Comparison of ENCODE assay signal across 12 cellular contexts in genomic region chr3:69505770-69506407, GRCh38.
DNase-seq lines count a peak whose midpoint lies in the region; ATAC-seq, FAIRE-seq and TF ChIP-seq lines count a peak whose summit lies in the region.
"Had no signal": no experiment of that assay in that cellular context is flagged by ENCODE, and none has a peak within 500 bp of the region (broad histone marks: within the 10 kb centered on the region; RNA-seq: fewer than 3 reads in every experiment).

No MANE protein-coding gene starts in this region.

- H3K27ac Mint-ChIP-seq in endodermal cell, result peak overlapping the region; percentile 24

- H3K4me3 Mint-ChIP-seq in endodermal cell, result no peak overlapping the region

- H3K4me1 ChIP-seq in liver (ENCODE audit: control insufficient read depth in 4 of 4, insufficient read depth in 4 of 4, low read length in 3 of 4) (no peaks in the 10 kb centered on the region), HepG2 (ENCODE audit: insufficient read depth, low read length) (no peaks in the 10 kb centered on the region), endodermal cell (ENCODE audit: control insufficient read depth, insufficient read depth, low read length) (peaks cover 3% of the 10 kb centered on the region), lung (ENCODE audit: control insufficient read depth in 2 of 2, insufficient read depth in 2 of 2, low read length in 2 of 2) (peaks cover 0 to 4% of the 10 kb centered on the region in 2 donors)
- H3K4me1 ChIP-seq in effector memory CD4-positive, alpha-beta T cell (ENCODE audit: control insufficient read depth, insufficient read depth, low read length, poor library complexity, severe bottlenecking), result no peaks in the 10 kb centered on the region

- POLR2A ChIA-PET in HepG2 (lab: Yijun Ruan, JAX), result no interaction called here

- no peak for FAIRE-seq in HepG2 (lab: Jason Lieb, UNC)

- CTCF ChIA-PET in HepG2 (lab: Yijun Ruan, JAX; ENCODE audit: low intra/inter-chr PET ratio, low total read pairs), result no interaction called here

- no peaks in the 10 kb centered on the region for H3K36me3 Mint-ChIP-seq in endodermal cell (ENCODE audit: low read depth)

- H3K4me3 ChIP-seq in liver (ENCODE audit: low read depth in 1 of 3, low read length in 3 of 3) (no peak overlapping the region), HepG2 (replicated peaks in 1 of 3; ENCODE audit: insufficient read depth in 1 of 3, low read depth in 2 of 3, low read length in 3 of 3) (no peak overlapping the region), endodermal cell (ENCODE audit: low read length) (no peak overlapping the region), lung (no peak overlapping the region)
- H3K4me3 ChIP-seq in effector memory CD4-positive, alpha-beta T cell (ENCODE audit: insufficient read depth, low read depth, low read length, poor library complexity, severe bottlenecking), result no peak overlapping the region
- H3K4me3 ChIP-seq: SK-N-MC, thoracic aorta had no signal

- H3K79me2 ChIP-seq in HepG2 (ENCODE audit: insufficient read depth, low read length), result no peaks in the 10 kb centered on the region

- H3K9me3 Mint-ChIP-seq in endodermal cell, result peaks cover 6% of the 10 kb centered on the region

- peaks cover 12% of the 10 kb centered on the region for H3K4me1 Mint-ChIP-seq in endodermal cell

- no peak overlapping the region for H3K4me2 ChIP-seq in HepG2 (ENCODE audit: low read depth, low read length)

- H3K9me3 ChIP-seq in liver (ENCODE audit: control insufficient read depth in 4 of 4, low read length in 3 of 4) (no peaks in the 10 kb centered on the region), HepG2 (ENCODE audit: low read length) (no peaks in the 10 kb centered on the region), endodermal cell (ENCODE audit: control insufficient read depth, low read length) (no peaks in the 10 kb centered on the region), lung (ENCODE audit: control insufficient read depth in 2 of 2, insufficient read depth in 1 of 2, low read length in 1 of 2) (no peaks in the 10 kb centered on the region)
- H3K9me3 ChIP-seq in effector memory CD4-positive, alpha-beta T cell (ENCODE audit: control insufficient read depth, low read length), result no peaks in the 10 kb centered on the region
- H3K9me3 ChIP-seq: thoracic aorta had no signal

- no peak overlapping the region for H3K9ac ChIP-seq in liver (ENCODE audit: low read depth in 1 of 2, low read length in 2 of 2)
- H3K9ac ChIP-seq in HepG2 (ENCODE audit: insufficient read depth, low read depth, low read length), result no peak overlapping the region
- H3K9ac ChIP-seq in endodermal cell (ENCODE audit: extremely low read depth, low read length, poor library complexity, severe bottlenecking), result no peak overlapping the region

- DNase-seq in HepG2 (ENCODE audit: low spot score) (no peak), endodermal cell (peak; percentile 67), lung (ENCODE audit: low spot score) (no peak), germinal center (ENCODE audit: low spot score) (no peak)
- no peak for DNase-seq in effector memory CD4-positive, alpha-beta T cell
- DNase-seq: activated gamma-delta T cell treated with Interleukin-2 at 50 U/mL for 16 hours, NCI-H69 had no signal

- no peaks in the 10 kb centered on the region for H3K27me3 ChIP-seq in liver (ENCODE audit: control insufficient read depth in 4 of 4, insufficient read depth in 4 of 4, low read length in 3 of 4)
- no peaks in the 10 kb centered on the region for H3K27me3 ChIP-seq in HepG2 (ENCODE audit: control insufficient read depth in 1 of 2, insufficient read depth in 2 of 2, low read length in 2 of 2)
- H3K27me3 ChIP-seq in endodermal cell (ENCODE audit: control insufficient read depth, insufficient read depth, low read length, poor library complexity, severe bottlenecking), result peaks cover 83% of the 10 kb centered on the region
- H3K27me3 ChIP-seq in lung (ENCODE audit: control insufficient read depth, insufficient read depth), result no peaks in the 10 kb centered on the region
- H3K27me3 ChIP-seq in effector memory CD4-positive, alpha-beta T cell (replicated peaks; ENCODE audit: control insufficient read depth, insufficient read depth, low read length, poor library complexity, severe bottlenecking), result no peaks in the 10 kb centered on the region

- no TSS peak for BruUV-seq in HepG2 (replicated peaks; lab: Mats Ljungman, UMichigan)

- no peak for TF ChIP-seq CTCF in liver (IDR thresholded peaks at IDR 0.05; ENCODE audit: low read depth, low read length, missing input control)
- TF ChIP-seq CTCF in HepG2 (CRISPR knock-in tag; IDR thresholded peaks at IDR 0.05), result no peak
- no peak for TF ChIP-seq CTCF in endodermal cell (conservative IDR thresholded peaks at IDR 0.05)
- TF ChIP-seq CTCF in lung (IDR thresholded peaks at IDR 0.05; ENCODE audit: control extremely low read depth, extremely low read depth), result no peak

- TF ChIP-seq POLR2A in HepG2 (IDR thresholded peaks at IDR 0.05; ENCODE audit: insufficient read depth in 1 of 2, low read depth in 2 of 2, low read length in 2 of 2) (no peak), GM18505 (IDR thresholded peaks at IDR 0.05; ENCODE audit: borderline replicate concordance, extremely low read depth, insufficient read depth, insufficient read length) (no peak)

- WGBS in liver, result 35% methylated on average over 7 of the region's 7 CpGs
- WGBS in HepG2 (ENCODE audit: low lambda C conversion rate), result 7% methylated on average over 7 of the region's 7 CpGs
- WGBS in endodermal cell (ENCODE audit: insufficient coverage in 1 of 2, insufficient read length in 1 of 2), 2 experiments, result 56% methylated on average over 7 of the region's 7 CpGs; no CpG with 5 or more reads in 1 of the 2 experiments
- WGBS in lung, 2 donors, result 49 to 67% methylated on average over 7 of the region's 7 CpGs

- intact Hi-C loops in HepG2 (cut with micrococcal nuclease; ENCODE audit: unreplicated experiment), result no loop called here

- H3K27ac ChIP-seq in liver (ENCODE audit: low read depth in 1 of 2, low read length in 2 of 2) (no peak overlapping the region), HepG2 (ENCODE audit: extremely low read length, insufficient read depth, low read length) (no peak overlapping the region), endodermal cell (ENCODE audit: low read depth, low read length) (no peak overlapping the region), lung (ENCODE audit: low read depth in 1 of 2, low read length in 1 of 2) (peak overlapping the region in 1 of 2 donors; percentile 41)
- no peak overlapping the region for H3K27ac ChIP-seq in effector memory CD4-positive, alpha-beta T cell (ENCODE audit: insufficient read depth, low read length, poor library complexity, severe bottlenecking)
- H3K27ac ChIP-seq: SK-N-MC, thoracic aorta had no signal

- no peak for TF ChIP-seq EP300 in HepG2 (IDR thresholded peaks at IDR 0.05; ENCODE audit: low read depth in 2 of 2, low read length in 2 of 2)
- TF ChIP-seq EP300 in HepG2 (CRISPR knock-in tag; IDR thresholded peaks at IDR 0.05; ENCODE audit: borderline replicate concordance), result no peak

- H4K20me1 ChIP-seq in HepG2 (ENCODE audit: insufficient read depth, low read length), result no peaks in the 10 kb centered on the region

- TF ChIP-seq RAD21 in liver (IDR thresholded peaks at IDR 0.05), result no peak
- TF ChIP-seq RAD21 in HepG2 (CRISPR knock-in tag; IDR thresholded peaks at IDR 0.05), result no peak

- ATAC-seq in HepG2 (no peak), lung (ENCODE audit: insufficient read depth, low FRiP score) (peak; percentile 69), HG03442 (IDR thresholded peaks at IDR 0.05; ENCODE audit: unreplicated experiment) (no peak), GM18505 (IDR thresholded peaks at IDR 0.05; ENCODE audit: unreplicated experiment) (no peak)

- peaks cover 91% of the 10 kb centered on the region for H3K27me3 Mint-ChIP-seq in endodermal cell (ENCODE audit: insufficient read depth)

- in situ Hi-C loops in HepG2 (cut with HindIII; ENCODE audit: extremely low pct_ligation_motif_present, low pct_unique_long_range_greater_than_20kb), result no loop called here

- no peak overlapping the region for H2AFZ ChIP-seq in HepG2 (ENCODE audit: low read length)

- H3K36me3 ChIP-seq in liver (ENCODE audit: control insufficient read depth in 4 of 4, insufficient read depth in 3 of 4, low read depth in 1 of 4, low read length in 3 of 4) (no peaks in the 10 kb centered on the region), HepG2 (replicated peaks in 1 of 2; ENCODE audit: control insufficient read depth in 1 of 2, insufficient read depth in 2 of 2, low read length in 2 of 2) (no peaks in the 10 kb centered on the region), endodermal cell (ENCODE audit: control insufficient read depth, insufficient read depth, low read length) (no peaks in the 10 kb centered on the region), lung (ENCODE audit: control insufficient read depth in 2 of 2, insufficient read depth in 2 of 2, low read length in 2 of 2) (no peaks in the 10 kb centered on the region)
- H3K36me3 ChIP-seq in effector memory CD4-positive, alpha-beta T cell (ENCODE audit: control insufficient read depth, insufficient read depth, low read length), result no peaks in the 10 kb centered on the region
- H3K36me3 ChIP-seq: thoracic aorta had no signal

TF ChIP-seq in liver, 16 proteins besides CTCF, POLR2A, EP300 and RAD21:
- TF ChIP-seq RXRA (IDR thresholded peaks at IDR 0.05) (peak in 1 of 2 donors; percentile 20), FOXA1 (IDR thresholded peaks at IDR 0.05) (no peak), NR2F2 (IDR thresholded peaks at IDR 0.05) (peak; percentile 94), YY1 (IDR thresholded peaks at IDR 0.05) (no peak)
TF ChIP-seq in liver: peak in this region for 2.

TF ChIP-seq in HepG2, 621 proteins besides CTCF, POLR2A, EP300 and RAD21 (continues in another document):
- TF ChIP-seq HDAC2 (CRISPR knock-in tag; IDR thresholded peaks at IDR 0.05) (no peak), ZNF44 (CRISPR knock-in tag; IDR thresholded peaks at IDR 0.05) (no peak), CBFB (CRISPR knock-in tag; IDR thresholded peaks at IDR 0.05) (no peak), EZH2 (conservative IDR thresholded peaks at IDR 0.05; ENCODE audit: low read depth, low read length) (no peak), MIXL1 (CRISPR knock-in tag; IDR thresholded peaks at IDR 0.05) (no peak), SIX1 (CRISPR knock-in tag; IDR thresholded peaks at IDR 0.05; ENCODE audit: borderline replicate concordance) (no peak)
